Comparison of ENCODE assay signal across 1 cellular context in the genomic region with DNA sequence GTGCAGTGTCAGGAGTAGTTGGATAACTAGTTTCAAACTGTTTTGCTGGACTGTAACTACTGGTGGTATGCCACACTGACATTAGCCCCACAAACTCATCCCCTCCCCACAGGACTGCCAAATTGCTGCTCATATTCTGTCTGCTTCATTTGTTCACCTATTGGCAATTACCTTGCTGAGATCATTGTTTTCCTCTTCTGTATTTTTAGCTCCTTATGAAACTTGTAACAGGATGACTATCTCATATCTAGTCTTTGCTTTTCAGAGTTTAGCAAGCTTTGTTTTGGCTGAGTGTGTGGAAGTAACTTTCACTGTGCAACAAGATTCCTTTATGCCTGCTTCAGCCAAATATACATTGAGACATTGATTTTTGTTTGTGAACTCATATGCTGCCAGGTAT.
TF ChIP-seq lines count a peak whose summit lies in the region.

No MANE protein-coding gene starts in this region.

TF ChIP-seq in H1, 55 proteins besides CTCF, POLR2A, EP300 and RAD21 (continued from another document):
- TF ChIP-seq E2F6 (IDR thresholded peaks at IDR 0.05), result no peak
- no peak for TF ChIP-seq SP1 (IDR thresholded peaks at IDR 0.05; ENCODE audit: low read depth, low read length)
- TF ChIP-seq POU5F1 (IDR thresholded peaks at IDR 0.05; ENCODE audit: low read depth, low read length), result no peak
- no peak for TF ChIP-seq KDM4A (IDR thresholded peaks at IDR 0.05; ENCODE audit: low read depth, low read length, severe bottlenecking)
- TF ChIP-seq SIN3A (conservative IDR thresholded peaks at IDR 0.05 in 1 of 2, IDR thresholded peaks at IDR 0.05 in 1 of 2; ENCODE audit: low read depth in 1 of 2, low read length in 2 of 2), result no peak
- no peak for TF ChIP-seq EZH2 (IDR thresholded peaks at IDR 0.05; ENCODE audit: low read depth, low read length, severe bottlenecking)
- no peak for TF ChIP-seq NANOG (IDR thresholded peaks at IDR 0.05; ENCODE audit: insufficient read depth, low read depth, low read length, poor library complexity, severe bottlenecking)
- no peak for TF ChIP-seq CBX5 (IDR thresholded peaks at IDR 0.05; ENCODE audit: low read depth, low read length)
- no peak for TF ChIP-seq BACH1 (IDR thresholded peaks at IDR 0.05; ENCODE audit: low read length)
- no peak for TF ChIP-seq MAFK (IDR thresholded peaks at IDR 0.05; ENCODE audit: low read depth, low read length)
- no peak for TF ChIP-seq KDM5A (IDR thresholded peaks at IDR 0.05; ENCODE audit: low read length)
- no peak for TF ChIP-seq BCL11A (IDR thresholded peaks at IDR 0.05; ENCODE audit: low read depth in 2 of 2, low read length in 2 of 2)
- no peak for TF ChIP-seq SRF (IDR thresholded peaks at IDR 0.05; ENCODE audit: low read depth, low read length)
